Comparison of ENCODE assay signal across 8 cellular contexts in the genomic region with DNA sequence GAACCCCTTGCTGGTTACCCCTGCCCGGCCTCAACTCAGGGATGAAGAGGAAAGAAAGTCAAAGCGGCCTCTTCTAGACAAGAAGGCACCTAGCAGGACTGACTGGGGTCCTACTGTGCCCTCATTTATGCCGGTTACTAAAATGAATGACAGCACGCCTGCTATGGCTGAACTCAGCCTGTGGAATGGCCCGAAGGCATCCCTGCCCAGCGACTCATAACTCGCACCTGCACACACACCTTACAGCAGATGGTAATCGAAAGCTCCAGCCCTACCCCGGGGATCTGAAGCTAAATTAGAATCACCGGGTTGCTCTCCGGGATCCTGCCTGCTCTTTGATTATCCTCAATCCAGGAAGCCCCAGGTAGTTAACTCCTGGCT. TPM values are rescaled to one million over a fixed set of nuclear protein-coding genes. Genes with fewer than 3 reads are reported as not detected.
DNase-seq lines count a peak whose midpoint lies in the region; ATAC-seq and TF ChIP-seq lines count a peak whose summit lies in the region.

No MANE protein-coding gene starts in this region.

- POLR2A ChIA-PET in WTC11 (lab: Charles Lee), result no interaction called here

- H3K4me1 Mint-ChIP-seq in WTC11, result peaks cover 9% of the 10 kb centered on the region

- DNase-seq in NCI-H2227 treated with DMSO at 0.1 percent for 48 hours (lab: John Stamatoyannopoulos, UW) (peak; percentile 17), NCI-H2227 (lab: John Stamatoyannopoulos, UW; ENCODE audit: unreplicated experiment) (no peak), WTC11 (ENCODE audit: low spot score) (no peak), GM19238 (ENCODE audit: insufficient read length, low spot score) (no peak), NCI-H1105 treated with DMSO at 0.1 percent for 48 hours (lab: John Stamatoyannopoulos, UW) (no peak)

- peak overlapping the region; percentile 50 for H3K27ac ChIP-seq in subcutaneous abdominal adipose tissue (ENCODE audit: low read depth, low read length)

- CTCF ChIA-PET in WTC11 (lab: Charles Lee), result interaction anchor here (0.9 kb wide), 1 partner anchor 82 kb away, joined by 3 read pairs; no protein-coding TSS in a partner anchor

- H3K9me3 ChIP-seq in iPS-15b (ENCODE audit: control insufficient read depth, insufficient read depth, low read length), result no peaks in the 10 kb centered on the region
- H3K9me3 ChIP-seq in subcutaneous abdominal adipose tissue (ENCODE audit: control insufficient read depth in 5 of 5, low read length in 5 of 5), result no peaks in the 10 kb centered on the region

- ATAC-seq in WTC11, result no peak
- ATAC-seq in HG03520 (IDR thresholded peaks at IDR 0.05; ENCODE audit: unreplicated experiment), result no peak

- H3K36me3 Mint-ChIP-seq in WTC11, result no peaks in the 10 kb centered on the region

- H3K27me3 ChIP-seq in iPS-15b (ENCODE audit: control insufficient read depth, insufficient read depth, low read length) (peaks cover 22% of the 10 kb centered on the region), subcutaneous abdominal adipose tissue (ENCODE audit: control insufficient read depth in 5 of 5, insufficient read depth in 4 of 5, low read length in 5 of 5) (peaks cover 0 to 2% (median 0%) of the 10 kb centered on the region in 5 donors)

- H3K4me3 ChIP-seq in iPS-15b (ENCODE audit: low read depth, low read length) (peak overlapping the region; percentile 71), subcutaneous abdominal adipose tissue (ENCODE audit: low read depth in 1 of 5, low read length in 5 of 5) (peak overlapping the region; percentile 68 to 81 (median 72))

- no peak overlapping the region for H3K4me3 Mint-ChIP-seq in WTC11

- H3K36me3 ChIP-seq in iPS-15b (ENCODE audit: control insufficient read depth, insufficient read depth, low read length) (no peaks in the 10 kb centered on the region), subcutaneous abdominal adipose tissue (ENCODE audit: control insufficient read depth in 5 of 5, insufficient read depth in 5 of 5, low read length in 5 of 5) (no peaks in the 10 kb centered on the region)

- H3K27me3 Mint-ChIP-seq in WTC11 (ENCODE audit: low read depth), result no peaks in the 10 kb centered on the region; the same call in 1 of the 2 replicates

- peak overlapping the region; percentile 30; the same call in 1 of the 2 replicates for H3K27ac Mint-ChIP-seq in WTC11

- TF ChIP-seq CTCF in WTC11 (IDR thresholded peaks at IDR 0.05), result no peak

- H3K9me3 Mint-ChIP-seq in WTC11, result no peaks in the 10 kb centered on the region

- peak overlapping the region; percentile 54 for H3K9ac ChIP-seq in iPS-15b (ENCODE audit: low read depth, low read length)
- H3K9ac ChIP-seq in subcutaneous abdominal adipose tissue (ENCODE audit: low read length in 5 of 5), result peak overlapping the region in 3 of 5 donors; percentile 33 to 76 (median 64)

- H3K4me1 ChIP-seq in iPS-15b (ENCODE audit: control insufficient read depth, insufficient read depth, low read length) (no peaks in the 10 kb centered on the region), subcutaneous abdominal adipose tissue (ENCODE audit: control insufficient read depth in 5 of 5, insufficient read depth in 5 of 5, low read length in 5 of 5) (peaks cover 11 to 41% (median 28%) of the 10 kb centered on the region in 5 donors)

TF ChIP-seq in WTC11, 78 proteins besides CTCF, POLR2A, EP300 and RAD21:
- TF ChIP-seq NR1H2 (CRISPR knock-in tag; IDR thresholded peaks at IDR 0.05) (no peak), TCF7 (CRISPR knock-in tag; IDR thresholded peaks at IDR 0.05; ENCODE audit: low read depth) (no peak), E2F5 (CRISPR knock-in tag; IDR thresholded peaks at IDR 0.05) (no peak), ATF3 (CRISPR knock-in tag; conservative IDR thresholded peaks at IDR 0.05) (no peak), ZNF219 (CRISPR knock-in tag; IDR thresholded peaks at IDR 0.05; ENCODE audit: borderline replicate concordance) (no peak), GRHL2 (CRISPR knock-in tag; IDR thresholded peaks at IDR 0.05; ENCODE audit: insufficient replicate concordance, severe bottlenecking) (no peak), ZNF423 (CRISPR knock-in tag; IDR thresholded peaks at IDR 0.05) (no peak), ATF1 (CRISPR knock-in tag; IDR thresholded peaks at IDR 0.05) (no peak), NFYB (CRISPR knock-in tag; conservative IDR thresholded peaks at IDR 0.05; ENCODE audit: low read depth) (no peak), TEAD1 (CRISPR knock-in tag; IDR thresholded peaks at IDR 0.05) (no peak)
- TF ChIP-seq, protein P1, sequence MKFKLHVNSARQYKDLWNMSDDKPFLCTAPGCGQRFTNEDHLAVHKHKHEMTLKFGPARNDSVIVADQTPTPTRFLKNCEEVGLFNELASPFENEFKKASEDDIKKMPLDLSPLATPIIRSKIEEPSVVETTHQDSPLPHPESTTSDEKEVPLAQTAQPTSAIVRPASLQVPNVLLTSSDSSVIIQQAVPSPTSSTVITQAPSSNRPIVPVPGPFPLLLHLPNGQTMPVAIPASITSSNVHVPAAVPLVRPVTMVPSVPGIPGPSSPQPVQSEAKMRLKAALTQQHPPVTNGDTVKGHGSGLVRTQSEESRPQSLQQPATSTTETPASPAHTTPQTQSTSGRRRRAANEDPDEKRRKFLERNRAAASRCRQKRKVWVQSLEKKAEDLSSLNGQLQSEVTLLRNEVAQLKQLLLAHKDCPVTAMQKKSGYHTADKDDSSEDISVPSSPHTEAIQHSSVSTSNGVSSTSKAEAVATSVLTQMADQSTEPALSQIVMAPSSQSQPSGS (CRISPR knock-in tag; IDR thresholded peaks at IDR 0.05; ENCODE audit: borderline replicate concordance, low read depth), result no peak
- TF ChIP-seq, protein P2, sequence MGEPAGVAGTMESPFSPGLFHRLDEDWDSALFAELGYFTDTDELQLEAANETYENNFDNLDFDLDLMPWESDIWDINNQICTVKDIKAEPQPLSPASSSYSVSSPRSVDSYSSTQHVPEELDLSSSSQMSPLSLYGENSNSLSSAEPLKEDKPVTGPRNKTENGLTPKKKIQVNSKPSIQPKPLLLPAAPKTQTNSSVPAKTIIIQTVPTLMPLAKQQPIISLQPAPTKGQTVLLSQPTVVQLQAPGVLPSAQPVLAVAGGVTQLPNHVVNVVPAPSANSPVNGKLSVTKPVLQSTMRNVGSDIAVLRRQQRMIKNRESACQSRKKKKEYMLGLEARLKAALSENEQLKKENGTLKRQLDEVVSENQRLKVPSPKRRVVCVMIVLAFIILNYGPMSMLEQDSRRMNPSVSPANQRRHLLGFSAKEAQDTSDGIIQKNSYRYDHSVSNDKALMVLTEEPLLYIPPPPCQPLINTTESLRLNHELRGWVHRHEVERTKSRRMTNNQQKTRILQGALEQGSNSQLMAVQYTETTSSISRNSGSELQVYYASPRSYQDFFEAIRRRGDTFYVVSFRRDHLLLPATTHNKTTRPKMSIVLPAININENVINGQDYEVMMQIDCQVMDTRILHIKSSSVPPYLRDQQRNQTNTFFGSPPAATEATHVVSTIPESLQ (CRISPR knock-in tag; IDR thresholded peaks at IDR 0.05), result no peak
- TF ChIP-seq, protein P3, sequence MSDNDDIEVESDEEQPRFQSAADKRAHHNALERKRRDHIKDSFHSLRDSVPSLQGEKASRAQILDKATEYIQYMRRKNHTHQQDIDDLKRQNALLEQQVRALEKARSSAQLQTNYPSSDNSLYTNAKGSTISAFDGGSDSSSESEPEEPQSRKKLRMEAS (CRISPR knock-in tag; IDR thresholded peaks at IDR 0.05), result no peak
- TF ChIP-seq, protein P4, sequence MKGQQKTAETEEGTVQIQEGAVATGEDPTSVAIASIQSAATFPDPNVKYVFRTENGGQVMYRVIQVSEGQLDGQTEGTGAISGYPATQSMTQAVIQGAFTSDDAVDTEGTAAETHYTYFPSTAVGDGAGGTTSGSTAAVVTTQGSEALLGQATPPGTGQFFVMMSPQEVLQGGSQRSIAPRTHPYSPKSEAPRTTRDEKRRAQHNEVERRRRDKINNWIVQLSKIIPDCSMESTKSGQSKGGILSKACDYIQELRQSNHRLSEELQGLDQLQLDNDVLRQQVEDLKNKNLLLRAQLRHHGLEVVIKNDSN (CRISPR knock-in tag; IDR thresholded peaks at IDR 0.05), result no peak
- TF ChIP-seq, protein P5, sequence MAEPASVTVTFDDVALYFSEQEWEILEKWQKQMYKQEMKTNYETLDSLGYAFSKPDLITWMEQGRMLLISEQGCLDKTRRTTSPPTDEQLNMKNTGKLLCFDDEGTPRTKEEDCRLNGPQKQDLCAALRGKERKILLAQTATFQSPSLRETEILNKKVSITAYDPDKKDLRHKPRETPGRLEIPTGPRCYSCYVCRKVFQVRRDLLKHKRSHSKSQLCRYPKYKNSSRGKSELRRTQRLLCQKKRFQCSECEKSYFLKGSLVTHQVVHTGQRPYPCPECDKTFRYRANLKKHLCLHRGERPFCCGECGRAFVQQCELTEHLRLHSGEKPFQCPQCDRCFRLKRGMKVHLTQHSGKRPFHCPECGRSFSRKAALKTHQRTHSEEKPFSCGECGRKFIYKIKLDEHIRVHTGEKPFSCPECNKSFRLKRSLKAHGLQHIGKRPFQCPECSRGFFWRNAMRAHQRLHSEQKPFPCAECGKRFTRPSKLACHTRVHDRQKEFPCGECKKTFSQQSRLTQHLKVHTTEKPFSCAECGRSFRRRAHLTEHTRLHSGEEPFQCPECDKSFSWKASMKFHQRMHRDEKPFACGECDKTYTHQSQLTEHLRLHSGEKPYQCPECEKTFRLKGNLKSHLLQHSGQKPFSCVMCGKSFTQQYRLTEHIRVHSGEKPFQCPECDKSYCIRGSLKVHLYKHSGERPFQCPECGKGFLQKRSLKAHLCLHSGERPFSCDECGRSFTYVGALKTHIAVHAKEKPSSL (CRISPR knock-in tag; conservative IDR thresholded peaks at IDR 0.05), result no peak

RNA-seq across cellular contexts. Expression of gene TXNDC5, which starts 0.7 kb away (rescaled TPM):
- total RNA-seq in WTC11 (2021), result 141 to 149 TPM (median 147 TPM) in 3 replicates
